ENCODE assay signal across 18 cellular contexts in the genomic region with DNA sequence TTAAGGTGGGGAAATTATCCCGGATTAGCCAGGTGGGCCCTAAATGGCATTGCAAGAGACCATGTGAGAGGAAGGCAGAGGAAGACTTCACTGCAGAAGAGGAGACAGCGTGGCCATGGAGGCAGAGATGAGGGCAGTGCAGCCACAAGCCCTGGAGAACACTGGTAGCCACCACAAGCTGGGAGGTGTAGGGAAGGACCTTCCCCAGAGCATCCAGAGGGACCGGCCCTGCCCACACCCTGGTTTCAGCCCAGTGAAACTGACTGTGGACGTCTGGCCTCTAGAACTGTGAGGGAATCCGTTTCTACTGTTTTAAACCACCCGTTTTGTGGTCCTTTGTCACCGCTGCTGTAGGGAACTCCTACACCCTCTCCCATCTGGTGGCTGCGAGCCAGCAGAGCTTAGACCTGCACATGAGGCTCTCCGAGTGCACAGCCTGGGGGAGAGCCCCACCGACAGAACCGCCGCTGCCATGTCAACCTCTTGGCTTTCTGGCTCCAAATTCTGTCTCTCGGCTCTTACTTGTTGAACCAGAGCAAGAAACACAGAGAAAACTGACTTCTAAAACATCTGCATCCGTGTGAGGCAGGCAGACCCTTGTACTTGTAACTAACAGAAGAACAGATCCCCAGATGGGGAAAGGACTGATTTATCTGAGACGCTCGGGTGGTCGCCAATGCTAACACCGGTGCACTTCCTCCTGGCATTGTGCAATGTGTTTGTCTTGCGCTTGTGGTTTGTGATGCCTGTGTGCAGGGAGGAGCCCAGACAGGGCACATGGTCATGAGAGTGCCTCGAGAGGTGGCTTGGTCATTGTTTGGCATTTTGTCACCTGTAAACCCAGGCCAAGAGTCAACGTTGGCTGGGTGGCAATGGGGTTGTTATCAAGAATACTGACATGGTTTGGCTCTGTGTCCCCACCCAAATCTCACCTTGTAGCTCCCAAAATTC.
DNase-seq lines count a peak whose midpoint lies in the region; ATAC-seq, FAIRE-seq and TF ChIP-seq lines count a peak whose summit lies in the region.
"Had no signal": no experiment of that assay in that cellular context is flagged by ENCODE, and none has a peak within 500 bp of the region (broad histone marks: within the 10 kb centered on the region; RNA-seq: fewer than 3 reads in every experiment).

No MANE protein-coding gene starts in this region.

- no peak for TF ChIP-seq POLR2A in H54 (IDR thresholded peaks at IDR 0.05; ENCODE audit: low read depth, low read length)

- H3K4me1 Mint-ChIP-seq in stimulated activated effector memory CD8-positive, alpha-beta T cell treated with anti-CD3 and anti-CD28 coated beads, Interleukin-12 subunit alpha, Interleukin-12 subunit beta, amount 100 ng/mL, for 72 hours: no peaks in the 10 kb centered on the region
- H3K4me1 Mint-ChIP-seq: IgD-negative memory B cell had no signal

- H3K27ac Mint-ChIP-seq in stimulated activated effector memory CD8-positive, alpha-beta T cell treated with anti-CD3 and anti-CD28 coated beads, Interleukin-12 subunit alpha, Interleukin-12 subunit beta, amount 100 ng/mL, for 72 hours: no peak overlapping the region
- H3K27ac Mint-ChIP-seq: HFFc6, IgD-negative memory B cell, natural killer cell, T-helper 17 cell, WTC11 had no signal

- DNase-seq in DMS153 treated with DMSO at 0.1 percent for 48 hours (lab: John Stamatoyannopoulos, UW; ENCODE audit: unreplicated experiment) (peak; percentile 36), NCI-H1092 treated with DMSO at 0.1 percent for 48 hours (lab: John Stamatoyannopoulos, UW) (peak; percentile 77), fibroblast of mammary gland (ENCODE audit: low read depth) (peak; percentile 15), H54 (ENCODE audit: insufficient read length, low spot score) (no peak)
- peak; percentile 7 for DNase-seq in stimulated activated CD8-positive, alpha-beta memory T cell treated with anti-CD3 and anti-CD28 coated beads, Interleukin-4, amount 100 ng/mL, for 48 hours
- no peak for DNase-seq in stimulated activated effector memory CD8-positive, alpha-beta T cell treated with anti-CD3 and anti-CD28 coated beads, Interleukin-12 subunit alpha, Interleukin-12 subunit beta, amount 100 ng/mL, for 72 hours (ENCODE audit: low spot score in 2 of 2)
- DNase-seq: activated gamma-delta T cell, amniotic stem cell, HFFc6, natural killer cell, psoas muscle, SHP77 treated with DMSO at 0.1 percent for 48 hours, T-helper 17 cell had no signal

- H3K4me3 Mint-ChIP-seq in stimulated activated effector memory CD8-positive, alpha-beta T cell treated with anti-CD3 and anti-CD28 coated beads, Interleukin-12 subunit alpha, Interleukin-12 subunit beta, amount 100 ng/mL, for 72 hours: no peak overlapping the region
- H3K4me3 Mint-ChIP-seq: HFFc6, natural killer cell, T-helper 17 cell, WTC11 had no signal

- no peak for FAIRE-seq in H54 (lab: Jason Lieb, UNC)
- FAIRE-seq: endothelial cell of umbilical vein, frontal cortex had no signal

- H3K36me3 Mint-ChIP-seq in stimulated activated effector memory CD8-positive, alpha-beta T cell treated with anti-CD3 and anti-CD28 coated beads, Interleukin-12 subunit alpha, Interleukin-12 subunit beta, amount 100 ng/mL, for 72 hours: no peaks in the 10 kb centered on the region
- H3K36me3 Mint-ChIP-seq: IgD-negative memory B cell, natural killer cell, WTC11 had no signal

- H3K9me3 Mint-ChIP-seq in stimulated activated effector memory CD8-positive, alpha-beta T cell treated with anti-CD3 and anti-CD28 coated beads, Interleukin-12 subunit alpha, Interleukin-12 subunit beta, amount 100 ng/mL, for 72 hours: no peaks in the 10 kb centered on the region
- H3K9me3 Mint-ChIP-seq: HFFc6, natural killer cell, WTC11 had no signal

- ATAC-seq in stimulated activated effector memory CD8-positive, alpha-beta T cell treated with anti-CD3 and anti-CD28 coated beads, Interleukin-12 subunit alpha, Interleukin-12 subunit beta, amount 100 ng/mL, for 72 hours: no peak
- ATAC-seq in HG02885 (IDR thresholded peaks at IDR 0.05; ENCODE audit: poor library complexity, unreplicated experiment): no peak
- ATAC-seq: natural killer cell, psoas muscle, T-helper 17 cell, WTC11 had no signal

- TF ChIP-seq CTCF in fibroblast of mammary gland (conservative IDR thresholded peaks at IDR 0.05; ENCODE audit: control insufficient read depth, insufficient read depth, low read depth, low read length): no peak

- no peak overlapping the region for H3K4me3 ChIP-seq in fibroblast of mammary gland (ENCODE audit: control insufficient read depth, low read depth, low read length)
- H3K4me3 ChIP-seq: psoas muscle had no signal

Comparison
In these comparisons a context has a peak if more than half of its experiments do, and no peak if none do; other contexts are left out.
1. DNase-seq: peak in DMS153 treated with DMSO at 0.1 percent for 48 hours (single experiment), NCI-H1092 treated with DMSO at 0.1 percent for 48 hours (single experiment), fibroblast of mammary gland (single experiment) and stimulated activated CD8-positive, alpha-beta memory T cell treated with anti-CD3 and anti-CD28 coated beads, Interleukin-4, amount 100 ng/mL, for 48 hours (single experiment); none in H54 (single experiment) and stimulated activated effector memory CD8-positive, alpha-beta T cell treated with anti-CD3 and anti-CD28 coated beads, Interleukin-12 subunit alpha, Interleukin-12 subunit beta, amount 100 ng/mL, for 72 hours (0 of 2).